In the genomic region with DNA sequence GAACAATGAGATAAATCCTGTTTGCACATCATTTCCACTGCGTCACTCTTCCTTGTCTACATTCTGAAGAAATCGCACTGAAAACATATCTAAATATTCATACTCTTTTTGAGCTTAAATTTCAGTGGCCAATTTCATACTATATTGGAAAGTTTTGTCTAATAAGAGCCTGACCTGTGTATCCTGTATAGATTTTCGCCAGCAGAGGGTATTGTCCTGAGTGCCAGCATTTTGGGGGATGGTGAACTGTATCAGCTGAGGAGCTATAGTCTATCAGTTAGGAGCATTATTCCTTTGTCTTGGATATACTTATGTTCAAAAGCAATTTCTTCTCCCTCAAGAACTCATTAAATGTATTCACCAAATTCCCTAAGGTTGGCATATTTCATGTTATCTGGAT, we compare ENCODE assay signal across 1 cellular context.
TF ChIP-seq lines count a peak whose summit lies in the region.

No MANE protein-coding gene starts in this region.

TF ChIP-seq in GM12878, 131 proteins besides CTCF, POLR2A, EP300 and RAD21 (continued from another document):
- TF ChIP-seq, protein P1, sequence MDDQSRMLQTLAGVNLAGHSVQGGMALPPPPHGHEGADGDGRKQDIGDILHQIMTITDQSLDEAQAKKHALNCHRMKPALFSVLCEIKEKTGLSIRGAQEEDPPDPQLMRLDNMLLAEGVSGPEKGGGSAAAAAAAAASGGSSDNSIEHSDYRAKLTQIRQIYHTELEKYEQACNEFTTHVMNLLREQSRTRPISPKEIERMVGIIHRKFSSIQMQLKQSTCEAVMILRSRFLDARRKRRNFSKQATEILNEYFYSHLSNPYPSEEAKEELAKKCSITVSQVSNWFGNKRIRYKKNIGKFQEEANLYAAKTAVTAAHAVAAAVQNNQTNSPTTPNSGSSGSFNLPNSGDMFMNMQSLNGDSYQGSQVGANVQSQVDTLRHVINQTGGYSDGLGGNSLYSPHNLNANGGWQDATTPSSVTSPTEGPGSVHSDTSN (IDR thresholded peaks at IDR 0.05; ENCODE audit: insufficient replicate concordance, low read depth, low read length) = no peak
